1 cellular context compared by ENCODE assay signal in the genomic region with DNA sequence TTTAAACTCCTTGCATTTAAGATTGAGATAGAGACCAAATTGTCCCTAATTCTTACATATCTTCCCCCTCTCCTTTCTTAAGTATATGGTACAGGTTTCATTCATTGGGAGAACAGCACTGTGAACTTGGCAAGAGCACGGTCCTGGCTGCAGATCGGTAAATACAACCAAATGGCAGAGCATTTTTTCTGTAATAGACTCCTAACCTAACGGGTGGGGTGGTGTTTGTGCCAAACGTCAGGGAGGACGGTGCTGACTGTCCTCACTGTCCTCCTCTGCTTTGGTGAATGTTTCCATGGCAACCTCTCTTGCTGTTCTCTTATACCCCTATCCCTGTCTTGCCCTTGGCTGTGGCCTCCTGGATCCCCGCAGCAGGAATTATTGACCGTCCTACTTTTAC.
TF ChIP-seq lines count a peak whose summit lies in the region.

No MANE protein-coding gene starts in this region.

TF ChIP-seq in K562, 482 proteins besides CTCF, POLR2A, EP300 and RAD21:
- TF ChIP-seq FOXK1 (CRISPR knock-in tag; IDR thresholded peaks at IDR 0.05; ENCODE audit: borderline replicate concordance) (no peak), RFX1 (IDR thresholded peaks at IDR 0.05) (peak; percentile 39; the same call in 1 of the 2 replicates)
